8 cellular contexts compared by ENCODE assay signal in the genomic region with DNA sequence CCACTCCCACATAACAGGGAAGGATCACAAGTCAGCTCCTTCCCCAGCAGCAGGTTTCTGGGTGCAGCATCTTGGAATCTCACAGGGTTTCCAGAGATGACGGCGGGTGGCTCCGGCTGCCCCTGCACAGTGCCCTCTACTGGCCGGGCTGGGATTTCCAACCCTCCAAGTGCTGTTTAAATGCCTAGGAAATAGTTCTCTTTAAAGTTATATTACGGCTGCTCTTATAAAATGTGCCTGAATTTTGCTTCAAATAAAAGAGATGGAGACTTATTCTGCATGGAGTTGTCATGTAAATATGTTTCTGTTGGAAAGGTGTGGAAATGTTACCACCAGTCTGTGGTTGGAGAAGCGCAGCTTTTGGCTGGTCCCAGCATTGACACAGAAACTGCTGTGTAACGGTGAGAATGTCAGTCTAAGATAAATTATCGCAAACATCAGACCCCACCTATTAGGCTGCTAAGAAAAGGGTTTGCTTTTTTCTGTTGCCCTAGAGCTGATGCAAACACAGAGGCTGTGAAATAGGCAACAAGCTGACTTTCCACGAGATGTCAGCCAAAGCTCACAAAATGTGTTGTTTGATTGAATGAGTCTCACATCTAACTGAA. TPM values are rescaled to one million over a fixed set of nuclear protein-coding genes. Genes with fewer than 3 reads are reported as not detected.
A peak's percentile ranks its signal among the peaks of the same experiment; 100 is the strongest.
DNase-seq lines count a peak whose midpoint lies in the region; ATAC-seq and TF ChIP-seq lines count a peak whose summit lies in the region.

No MANE protein-coding gene starts in this region.

- peaks cover 33% of the 10 kb centered on the region for H3K4me1 Mint-ChIP-seq in activated naive CD4-positive, alpha-beta T cell treated with anti-CD3 and anti-CD28 coated beads, Interleukin-2, amount 10 ng/mL, durations not matched to agents 7 days and 5 days

- ATAC-seq in heart left ventricle (no peak), lower lobe of right lung (peak; percentile 29 to 60), HG02642 (IDR thresholded peaks at IDR 0.05; ENCODE audit: poor library complexity, unreplicated experiment) (no peak)

- TF ChIP-seq EP300 in tibial nerve (IDR thresholded peaks at IDR 0.05): no peak

- H3K4me1 ChIP-seq in heart left ventricle: peaks cover 0 to 17% (median 7%) of the 10 kb centered on the region in 12 donors
- H3K4me1 ChIP-seq in right atrium auricular region: peaks cover 0 to 11% of the 10 kb centered on the region in 2 donors
- peaks cover 15% of the 10 kb centered on the region for H3K4me1 ChIP-seq in lower lobe of right lung
- peaks cover 0 to 16% (median 6%) of the 10 kb centered on the region in 4 donors for H3K4me1 ChIP-seq in tibial nerve

- CTCF ChIA-PET in activated naive CD4-positive, alpha-beta T cell treated with anti-CD3 and anti-CD28 coated beads, Interleukin-2, amount 10 ng/mL, durations not matched to agents 7 days and 5 days (lab: Charles Lee): interaction anchor here (0.6 to 1.9 kb wide), 17 partner anchors 9 to 652 kb away, joined by 3 to 12 read pairs (median 3); partner anchors contain the start of gene TRPM8

- peaks cover 21% of the 10 kb centered on the region for H3K36me3 Mint-ChIP-seq in activated naive CD4-positive, alpha-beta T cell treated with anti-CD3 and anti-CD28 coated beads, Interleukin-2, amount 10 ng/mL, durations not matched to agents 7 days and 5 days

- no peak overlapping the region for H3K27ac ChIP-seq in heart left ventricle
- no peak overlapping the region for H3K27ac ChIP-seq in right atrium auricular region
- no peak overlapping the region for H3K27ac ChIP-seq in lower lobe of right lung
- no peak overlapping the region for H3K27ac ChIP-seq in tibial nerve

- H3K27ac Mint-ChIP-seq in activated naive CD4-positive, alpha-beta T cell treated with anti-CD3 and anti-CD28 coated beads, Interleukin-2, amount 10 ng/mL, durations not matched to agents 7 days and 5 days: no peak overlapping the region

- no peak overlapping the region for H3K4me3 ChIP-seq in heart left ventricle
- H3K4me3 ChIP-seq in right atrium auricular region: no peak overlapping the region
- H3K4me3 ChIP-seq in lower lobe of right lung: no peak overlapping the region
- no peak overlapping the region for H3K4me3 ChIP-seq in tibial nerve

- H3K9me3 Mint-ChIP-seq in activated naive CD4-positive, alpha-beta T cell treated with anti-CD3 and anti-CD28 coated beads, Interleukin-2, amount 10 ng/mL, durations not matched to agents 7 days and 5 days: no peaks in the 10 kb centered on the region

- peak in 1 of 5 donors; percentile 71 for DNase-seq in heart left ventricle
- DNase-seq in right atrium auricular region (ENCODE audit: low spot score): no peak
- peak; percentile 38 for DNase-seq in RPMI8226
- peak; percentile 73 for DNase-seq in activated naive CD4-positive, alpha-beta T cell treated with anti-CD3 and anti-CD28 coated beads, Interleukin-2, amount 10 ng/mL, durations not matched to agents 7 days and 5 days
- peak; percentile 73 for DNase-seq in lower lobe of right lung
- DNase-seq in tibial nerve (ENCODE audit: low spot score in 2 of 2): no peak
- no peak for DNase-seq in NCI-H446 treated with DMSO at 0.1 percent for 48 hours (lab: John Stamatoyannopoulos, UW)

- H3K9me3 ChIP-seq in heart left ventricle (no peaks in the 10 kb centered on the region), right atrium auricular region (no peaks in the 10 kb centered on the region), lower lobe of right lung (no peaks in the 10 kb centered on the region), tibial nerve (no peaks in the 10 kb centered on the region)

- no peak overlapping the region for H3K4me3 Mint-ChIP-seq in activated naive CD4-positive, alpha-beta T cell treated with anti-CD3 and anti-CD28 coated beads, Interleukin-2, amount 10 ng/mL, durations not matched to agents 7 days and 5 days

- 41 to 50% (median 47%) methylated on average over 9 of the region's 9 CpGs for WGBS in heart left ventricle, 4 donors
- WGBS in tibial nerve, 2 donors: 50% methylated on average over 9 of the region's 9 CpGs

- intact Hi-C loops in heart left ventricle (cut with DNase I): loop anchor here in 1 of 10 donors (10.0 kb wide), 1 partner anchor 293 kb away; the partner anchor contains the start of gene USP40
- intact Hi-C loops in lower lobe of right lung (cut with DNase I): no loop called here

- H3K27me3 ChIP-seq in heart left ventricle (peaks cover 0 to 4% (median 0%) of the 10 kb centered on the region in 9 donors), right atrium auricular region (no peaks in the 10 kb centered on the region), lower lobe of right lung (ENCODE audit: low read depth) (no peaks in the 10 kb centered on the region), tibial nerve (no peaks in the 10 kb centered on the region)

- no peak for TF ChIP-seq POLR2A in heart left ventricle (IDR thresholded peaks at IDR 0.05)
- no peak for TF ChIP-seq POLR2A in tibial nerve (IDR thresholded peaks at IDR 0.05)

- no peaks in the 10 kb centered on the region for H3K36me3 ChIP-seq in heart left ventricle
- H3K36me3 ChIP-seq in right atrium auricular region: no peaks in the 10 kb centered on the region
- H3K36me3 ChIP-seq in lower lobe of right lung: no peaks in the 10 kb centered on the region
- no peaks in the 10 kb centered on the region for H3K36me3 ChIP-seq in tibial nerve

- H3K27me3 Mint-ChIP-seq in activated naive CD4-positive, alpha-beta T cell treated with anti-CD3 and anti-CD28 coated beads, Interleukin-2, amount 10 ng/mL, durations not matched to agents 7 days and 5 days: peaks cover 15% of the 10 kb centered on the region

- TF ChIP-seq CTCF in heart left ventricle (IDR thresholded peaks at IDR 0.05) (peak; percentile 13 to 71 (median 41)), right atrium auricular region (IDR thresholded peaks at IDR 0.05) (peak in 1 of 2 donors; percentile 55), lower lobe of right lung (IDR thresholded peaks at IDR 0.05) (peak; percentile 65), tibial nerve (IDR thresholded peaks at IDR 0.05) (peak in 3 of 5 experiments; percentile 12 to 50 (median 28))

RNA-seq across cellular contexts. Expression of gene HJURP, which starts 3.3 kb away (rescaled TPM):
- 1 to 10 TPM in 1 of 9 donors, under 1 TPM in 5, not detected in 3; 0.10 to 8.4 (median 0.48) TPM for total RNA-seq in heart left ventricle
- polyA plus RNA-seq in heart left ventricle: under 1 TPM; 0.08 to 0.10 TPM
- under 1 TPM; 0.16 to 0.37 TPM for total RNA-seq in right atrium auricular region
- 1.5 TPM for total RNA-seq in lower lobe of right lung
- total RNA-seq in tibial nerve: under 1 TPM in 2 of 4 donors, not detected in 2; 0.22 to 0.60 TPM

RNA-seq across cellular contexts. Expression of gene TRPM8, which starts 59.6 kb away (rescaled TPM):
- total RNA-seq in heart left ventricle (under 1 TPM in 2 of 9 donors, not detected in 7; 0.19 to 0.25 TPM), right atrium auricular region (not detected), lower lobe of right lung (not detected), tibial nerve (not detected)
- polyA plus RNA-seq in heart left ventricle: not detected

Comparison
In these comparisons a context has a peak if more than half of its experiments do, and no peak if none do; other contexts are left out.
1. ATAC-seq: peak in lower lobe of right lung (2 of 2); none in heart left ventricle (0 of 4) and HG02642 (single experiment).
2. DNase-seq: peak in RPMI8226 (single experiment), activated naive CD4-positive, alpha-beta T cell treated with anti-CD3 and anti-CD28 coated beads, Interleukin-2, amount 10 ng/mL, durations not matched to agents 7 days and 5 days (single experiment) and lower lobe of right lung (single experiment); none in right atrium auricular region (single experiment), tibial nerve (0 of 2) and NCI-H446 treated with DMSO at 0.1 percent for 48 hours (single experiment).